In the genomic region with DNA sequence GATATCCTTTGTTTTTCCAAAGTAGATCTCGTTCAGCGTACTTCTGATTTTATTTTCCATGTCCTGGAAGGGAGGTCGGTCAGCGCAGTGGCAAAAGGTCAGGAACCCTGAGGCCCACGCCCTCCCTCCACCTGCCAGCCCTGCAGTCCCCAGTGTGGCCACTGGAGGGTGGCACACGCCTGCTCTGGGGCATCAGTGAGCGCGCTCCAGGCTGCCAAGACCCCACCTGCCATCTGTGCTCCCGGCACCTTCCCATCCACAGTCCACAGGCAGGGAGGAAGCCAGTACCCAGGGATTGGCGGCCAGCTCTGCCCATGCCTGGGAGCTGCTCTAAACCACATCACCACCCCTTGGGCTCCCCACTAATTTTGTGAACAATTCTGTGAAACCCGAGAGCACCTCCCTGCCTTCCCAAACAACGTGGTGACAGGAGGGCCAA, we compare ENCODE assay signal across 1 cellular context.
TF ChIP-seq lines count a peak whose summit lies in the region.

No MANE protein-coding gene starts in this region.

TF ChIP-seq in H1, 55 proteins besides CTCF, POLR2A, EP300 and RAD21:
- no peak for TF ChIP-seq CTBP2 (IDR thresholded peaks at IDR 0.05; ENCODE audit: borderline replicate concordance, insufficient read depth, insufficient read length, low read length)
- TF ChIP-seq, protein P1, sequence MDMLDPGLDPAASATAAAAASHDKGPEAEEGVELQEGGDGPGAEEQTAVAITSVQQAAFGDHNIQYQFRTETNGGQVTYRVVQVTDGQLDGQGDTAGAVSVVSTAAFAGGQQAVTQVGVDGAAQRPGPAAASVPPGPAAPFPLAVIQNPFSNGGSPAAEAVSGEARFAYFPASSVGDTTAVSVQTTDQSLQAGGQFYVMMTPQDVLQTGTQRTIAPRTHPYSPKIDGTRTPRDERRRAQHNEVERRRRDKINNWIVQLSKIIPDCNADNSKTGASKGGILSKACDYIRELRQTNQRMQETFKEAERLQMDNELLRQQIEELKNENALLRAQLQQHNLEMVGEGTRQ (IDR thresholded peaks at IDR 0.05; ENCODE audit: low read length): 0 out of 2 replicates have a peak, but pooled peaks have one; percentile 2
- TF ChIP-seq GABPA (IDR thresholded peaks at IDR 0.05; ENCODE audit: borderline replicate concordance, insufficient read depth, low read length): 0 out of 2 replicates have a peak, but pooled peaks have one; percentile 15
- TF ChIP-seq EZH2 (IDR thresholded peaks at IDR 0.05; ENCODE audit: low read depth, low read length, severe bottlenecking): no peak
- TF ChIP-seq KDM5A (IDR thresholded peaks at IDR 0.05; ENCODE audit: low read length): no peak
- TF ChIP-seq MAX (IDR thresholded peaks at IDR 0.05): peak; percentile 59; the same call in 1 of the 2 replicates
TF ChIP-seq in H1: peak in this region for 3.
